In the genomic region with DNA sequence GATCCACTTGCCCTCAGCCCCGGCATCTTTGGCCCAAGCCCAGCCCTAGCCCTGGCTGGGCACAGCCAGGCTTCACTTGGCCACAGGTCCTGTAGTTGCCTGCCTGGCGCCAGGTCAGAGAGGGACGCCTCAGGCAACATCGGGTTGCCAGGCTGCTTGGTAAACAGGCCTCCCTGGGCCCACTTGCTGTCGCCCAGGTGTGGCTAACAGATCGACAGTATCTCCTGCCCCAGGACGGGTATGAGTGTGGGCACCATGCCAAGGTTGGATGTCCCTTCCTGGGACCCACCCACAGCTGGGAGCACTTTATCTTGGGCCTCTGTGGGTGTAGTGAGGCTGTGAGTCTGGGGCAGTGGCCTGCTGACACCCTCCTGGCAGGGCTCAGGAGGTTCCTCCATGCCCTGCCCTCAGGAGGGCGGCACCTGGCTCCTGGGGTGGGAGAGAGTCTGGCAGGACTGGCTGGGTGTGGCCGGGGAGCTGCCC, we compare ENCODE assay signal across 13 cellular contexts. TPM values are rescaled to one million over a fixed set of nuclear protein-coding genes. Genes with fewer than 3 reads are reported as not detected.
A peak's percentile ranks its signal among the peaks of the same experiment; 100 is the strongest.
DNase-seq lines count a peak whose midpoint lies in the region; ATAC-seq and TF ChIP-seq lines count a peak whose summit lies in the region.
"Had no signal": no experiment of that assay in that cellular context is flagged by ENCODE, and none has a peak within 500 bp of the region (broad histone marks: within the 10 kb centered on the region; RNA-seq: fewer than 3 reads in every experiment).

No MANE protein-coding gene starts in this region.

- no peak for TF ChIP-seq RAD21 in HCT116 (IDR thresholded peaks at IDR 0.05; ENCODE audit: low read depth)

- no peaks in the 10 kb centered on the region for H3K27me3 ChIP-seq in HCT116 (ENCODE audit: insufficient read depth, low read length)
- no peaks in the 10 kb centered on the region for H3K27me3 ChIP-seq in PC-3 (ENCODE audit: low read length)
- no peaks in the 10 kb centered on the region for H3K27me3 ChIP-seq in prostate gland (replicated peaks; ENCODE audit: insufficient read depth)
- H3K27me3 ChIP-seq: suprapubic skin had no signal

- H3K4me3 ChIP-seq in HCT116 (replicated peaks in 1 of 2; ENCODE audit: low read depth in 1 of 2, low read length in 2 of 2) = no peak overlapping the region
- H3K4me3 ChIP-seq in PC-3 (ENCODE audit: low read length) = peak overlapping the region; percentile 35; the same call in 1 of the 2 replicates
- no peak overlapping the region for H3K4me3 ChIP-seq in prostate gland
- H3K4me3 ChIP-seq: suprapubic skin had no signal

- H3K27ac ChIP-seq in HCT116 (ENCODE audit: low read depth, low read length) (peak overlapping the region; percentile 56), PC-3 (ENCODE audit: low read length) (peak overlapping the region; percentile 73), prostate gland (peak overlapping the region; percentile 61 to 72)
- H3K27ac ChIP-seq: suprapubic skin had no signal

- no peak for DNase-seq in HCT116 (ENCODE audit: low read depth, low spot score)
- peak; percentile 95 for DNase-seq in PC-3
- peak; percentile 76 for DNase-seq in Right ventricle myocardium superior
- peak; percentile 66 for DNase-seq in prostate gland (ENCODE audit: low spot score)
- DNase-seq in activated CD8-positive, alpha-beta memory T cell treated with anti-CD3 and anti-CD28 coated beads, Interleukin-2, amount 50 U/mL, for 48 hours = no peak
- no peak for DNase-seq in NCI-H1694 treated with DMSO at 0.1 percent for 48 hours (lab: John Stamatoyannopoulos, UW)
- no peak for DNase-seq in NCI-H82 (lab: John Stamatoyannopoulos, UW)
- DNase-seq: activated CD4-positive, alpha-beta memory T cell treated with anti-CD3 and anti-CD28 coated beads, Interleukin-2, amount 10 ng/mL, durations not matched to agents 7 days and 5 days; Caco-2; midbrain; stimulated activated CD4-positive, alpha-beta T cell treated with anti-CD3 and anti-CD28 coated beads, Interleukin-2, amount 100 ng/mL, for 24 hours had no signal

- intact Hi-C loops in HCT116 (cut with micrococcal nuclease) (no loop called here), PC-3 (cut with micrococcal nuclease) (no loop called here), Right ventricle myocardium superior (cut with DNase I) (no loop called here), prostate gland (cut with DNase I) (no loop called here)

- H3K9me2 ChIP-seq in HCT116 (ENCODE audit: insufficient read depth) = no peaks in the 10 kb centered on the region
- no peaks in the 10 kb centered on the region for H3K9me2 ChIP-seq in PC-3 (replicated peaks; ENCODE audit: low read length)

- H3K79me2 ChIP-seq in HCT116 (ENCODE audit: insufficient read depth, low read length) (peaks cover 85% of the 10 kb centered on the region), PC-3 (ENCODE audit: low read length) (peaks cover 64% of the 10 kb centered on the region)

- peak; percentile 30; the same call in 1 of the 2 replicates for ATAC-seq in HCT116
- ATAC-seq in PC-3 = peak; percentile 75
- ATAC-seq in Right ventricle myocardium superior (ENCODE audit: poor library complexity) = peak; percentile 85
- ATAC-seq in GM21825 (IDR thresholded peaks at IDR 0.05; ENCODE audit: unreplicated experiment) = no peak

- BruUV-seq in HCT116 (replicated peaks; lab: Mats Ljungman, UMichigan) (no TSS peak), PC-3 (replicated peaks; lab: Mats Ljungman, UMichigan) (no TSS peak)

- H3K9ac ChIP-seq in HCT116 (ENCODE audit: low read length) (no peak overlapping the region), PC-3 (ENCODE audit: low read length) (0 out of 2 replicates have a peak overlapping the region, but pooled peaks have one; percentile 21)

- POLR2A ChIA-PET in HCT116 (lab: Charles Lee) = no interaction called here
- POLR2A ChIA-PET in PC-3 (lab: Charles Lee; ENCODE audit: unreplicated experiment) = interaction anchor here (0.7 kb wide), 1 partner anchor 190 kb away, joined by 3 read pairs; the partner anchor contains the start of gene LDLR

- H4K20me1 ChIP-seq in HCT116 (ENCODE audit: insufficient read depth) = no peaks in the 10 kb centered on the region
- H4K20me1 ChIP-seq in PC-3 (ENCODE audit: low read length) = peaks cover 19% of the 10 kb centered on the region; the same call in 1 of the 2 replicates

- TF ChIP-seq CTCF in HCT116 (IDR thresholded peaks at IDR 0.05 in 2 of 3, conservative IDR thresholded peaks at IDR 0.05 in 1 of 3; ENCODE audit: borderline replicate concordance in 1 of 3, insufficient read depth in 1 of 3, low read depth in 2 of 3, low read length in 2 of 3) = no peak
- TF ChIP-seq CTCF in PC-3 (conservative IDR thresholded peaks at IDR 0.05; ENCODE audit: low read depth, low read length) = no peak
- TF ChIP-seq CTCF in prostate gland (IDR thresholded peaks at IDR 0.05) = no peak

- RAD21 ChIA-PET in HCT116 (lab: Charles Lee; ENCODE audit: low non-redundant PET in 1 of 2, low total read pairs in 2 of 2, uncharacterized antibody in 2 of 2, unreplicated experiment in 2 of 2) = no interaction called here

- H3K4me2 ChIP-seq in HCT116 (ENCODE audit: low read length) (peak overlapping the region; percentile 26; the same call in 1 of the 2 replicates), PC-3 (ENCODE audit: low read length) (peak overlapping the region; percentile 79)

- peaks cover 11% of the 10 kb centered on the region for H3F3A ChIP-seq in PC-3 (ENCODE audit: low read length, unreplicated experiment)

- H2AFZ ChIP-seq in HCT116 (ENCODE audit: low read depth, low read length, poor library complexity, severe bottlenecking) = no peak overlapping the region
- peak overlapping the region; percentile 45 for H2AFZ ChIP-seq in PC-3 (ENCODE audit: low read length)

- H3K4me1 ChIP-seq in HCT116 (ENCODE audit: control insufficient read depth in 1 of 2, insufficient read depth in 2 of 2, low read length in 2 of 2) (peaks cover 13 to 50% of the 10 kb centered on the region in 2 experiments), PC-3 (ENCODE audit: insufficient read depth, low read length) (peaks cover 36% of the 10 kb centered on the region), prostate gland (replicated peaks) (peaks cover 4% of the 10 kb centered on the region)
- H3K4me1 ChIP-seq: Caco-2 had no signal

- no peaks in the 10 kb centered on the region for H3K9me3 ChIP-seq in HCT116 (ENCODE audit: control insufficient read depth in 1 of 2, insufficient read depth in 1 of 2, low read depth in 1 of 2, low read length in 2 of 2)
- no peaks in the 10 kb centered on the region for H3K9me3 ChIP-seq in PC-3 (ENCODE audit: low read length)
- no peaks in the 10 kb centered on the region for H3K9me3 ChIP-seq in prostate gland
- H3K9me3 ChIP-seq: Caco-2, suprapubic skin had no signal

- 33% methylated on average over 6 of the region's 9 CpGs for WGBS in prostate gland

- H3K36me3 ChIP-seq in HCT116 (ENCODE audit: control insufficient read depth in 1 of 2, insufficient read depth in 2 of 2, low read length in 2 of 2) (no peaks in the 10 kb centered on the region; a peak in 1 of 4 replicates), PC-3 (ENCODE audit: low read depth, low read length) (no peaks in the 10 kb centered on the region), prostate gland (no peaks in the 10 kb centered on the region)
- H3K36me3 ChIP-seq: suprapubic skin had no signal

- TF ChIP-seq POLR2A in HCT116 (IDR thresholded peaks at IDR 0.05; ENCODE audit: borderline replicate concordance, extremely low read depth, insufficient read depth, insufficient read length) (no peak), prostate gland (IDR thresholded peaks at IDR 0.05) (no peak)

- CTCF ChIA-PET in HCT116 (lab: Charles Lee) = interaction anchor here (0.5 to 0.6 kb wide), 2 partner anchors 29 to 381 kb away, joined by 3 read pairs; no protein-coding TSS in a partner anchor
- CTCF ChIA-PET in PC-3 (lab: Charles Lee) = interaction anchor here (1.2 kb wide), 1 partner anchor 38 kb away, joined by 8 read pairs; no protein-coding TSS in a partner anchor

TF ChIP-seq in HCT116, 20 proteins besides CTCF, POLR2A, EP300 and RAD21 (continues in another document):
- TF ChIP-seq, protein P1, sequence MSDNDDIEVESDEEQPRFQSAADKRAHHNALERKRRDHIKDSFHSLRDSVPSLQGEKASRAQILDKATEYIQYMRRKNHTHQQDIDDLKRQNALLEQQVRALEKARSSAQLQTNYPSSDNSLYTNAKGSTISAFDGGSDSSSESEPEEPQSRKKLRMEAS (IDR thresholded peaks at IDR 0.05) = no peak
- no peak for TF ChIP-seq EZH2 (IDR thresholded peaks at IDR 0.05)
- no peak for TF ChIP-seq ZNF274 (IDR thresholded peaks at IDR 0.05; ENCODE audit: low read depth, low read length)
- TF ChIP-seq FOSL1 (IDR thresholded peaks at IDR 0.05; ENCODE audit: low read depth) = no peak
- no peak for TF ChIP-seq EGR1 (IDR thresholded peaks at IDR 0.05; ENCODE audit: low read depth)
- TF ChIP-seq ELF1 (IDR thresholded peaks at IDR 0.05; ENCODE audit: borderline replicate concordance, low read depth) = no peak
- no peak for TF ChIP-seq EZH2phosphoT487 (IDR thresholded peaks at IDR 0.05; ENCODE audit: borderline replicate concordance)
- TF ChIP-seq ZFX (IDR thresholded peaks at IDR 0.05) = no peak

RNA-seq across cellular contexts. Expression of gene CARM1, which starts 27.9 kb away (rescaled TPM):
- total RNA-seq in HCT116 (2021; ENCODE audit: unreplicated experiment) (103 TPM), PC-3 (2014; rRNA removed) (56.2 and 57.1 TPM in 2 replicates), Right ventricle myocardium superior (29.9 TPM), prostate gland (10 to 100 TPM; 14.5 to 54.4 TPM)
- polyA plus RNA-seq in HCT116 (2012) = 92.2 and 98.1 TPM in 2 replicates

RNA-seq across cellular contexts. Expression of gene YIPF2, which starts 29.2 kb away (rescaled TPM):
- total RNA-seq in HCT116 (2021; ENCODE audit: unreplicated experiment) (44.7 TPM), PC-3 (2014; rRNA removed) (126 and 131 TPM in 2 replicates), Right ventricle myocardium superior (13.7 TPM), prostate gland (10 to 100 TPM; 84.8 to 87.1 TPM)
- polyA plus RNA-seq in HCT116 (2012) = 53.2 and 67.3 TPM in 2 replicates

RNA-seq across cellular contexts. Expression of gene TIMM29, which starts 29.4 kb away (rescaled TPM):
- total RNA-seq in HCT116 (2021; ENCODE audit: unreplicated experiment) (20.3 TPM), PC-3 (2014; rRNA removed) (60.7 and 90.1 TPM in 2 replicates), Right ventricle myocardium superior (11.8 TPM), prostate gland (10 to 100 TPM; 34.9 to 47.9 TPM)
- polyA plus RNA-seq in HCT116 (2012) = 10.6 and 12.6 TPM in 2 replicates

RNA-seq across cellular contexts. Expression of gene C19orf38, which starts 51.0 kb away (rescaled TPM):
- total RNA-seq in HCT116 (2021; ENCODE audit: unreplicated experiment) (0.74 TPM), PC-3 (2014; rRNA removed) (0.07 and 0.63 TPM in 2 replicates), Right ventricle myocardium superior (0.59 TPM), prostate gland (1 to 10 TPM in 1 of 2 donors, under 1 TPM in 1; 0.91 to 6.4 TPM)
- polyA plus RNA-seq in HCT116 (2012) = 0.17 and 0.42 TPM in 2 replicates

Comparison
In these comparisons a context has a peak if more than half of its experiments do, and no peak if none do; other contexts are left out.
1. DNase-seq: peak in PC-3 (single experiment), Right ventricle myocardium superior (single experiment) and prostate gland (single experiment); none in HCT116 (single experiment), activated CD8-positive, alpha-beta memory T cell treated with anti-CD3 and anti-CD28 coated beads, Interleukin-2, amount 50 U/mL, for 48 hours (single experiment), NCI-H1694 treated with DMSO at 0.1 percent for 48 hours (single experiment) and NCI-H82 (single experiment).
2. Peak in every context shown above with its lines, with median percentiles within 50 percentile points of each other: H3K27ac ChIP-seq.